ENCODE assay signal across 29 cellular contexts in the genomic region with DNA sequence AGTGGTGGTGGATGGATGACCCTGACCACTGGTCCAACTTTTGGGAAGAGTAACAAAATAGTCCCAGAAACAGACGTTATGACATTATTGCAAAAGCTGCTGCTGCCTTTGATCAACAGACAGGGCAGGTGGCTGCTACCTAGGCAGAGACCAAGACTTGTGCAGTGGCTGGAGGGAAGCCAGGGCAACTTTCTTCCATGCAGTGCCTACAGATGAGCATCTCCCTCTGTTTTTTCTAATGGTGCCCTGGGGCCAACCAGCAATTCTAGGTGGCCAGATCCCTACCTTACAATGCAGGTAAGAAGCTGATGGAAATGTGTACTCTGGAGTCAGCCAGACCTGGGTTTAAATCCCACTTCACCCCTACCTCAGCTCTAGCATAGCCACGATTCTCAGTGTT.
"Had no signal": no experiment of that assay in that cellular context is flagged by ENCODE, and none has a peak within 500 bp of the region (broad histone marks: within the 10 kb centered on the region; RNA-seq: fewer than 3 reads in every experiment).

No MANE protein-coding gene starts in this region.

- DNase-seq: Kasumi-1, MG63, NCI-H1048, NCI-H1092 treated with DMSO at 0.1 percent for 48 hours, NCI-H1105 treated with DMSO at 0.1 percent for 48 hours, NCI-H1417, NCI-H1436, NCI-H146, NCI-H1694, NCI-H187, NCI-H1930, NCI-H2029 treated with DMSO at 0.1 percent for 48 hours, NCI-H2081 treated with DMSO at 0.1 percent for 48 hours, NCI-H2107, NCI-H2171, NCI-H226, NCI-H446, NCI-H510A treated with DMSO at 0.1 percent for 48 hours, NCI-H524 treated with DMSO at 0.1 percent for 48 hours, NCI-H526 treated with DMSO at 0.1 percent for 48 hours, NCI-H774, PC-9, SHP77, SIG-M5, SJCRH30, T-cell had no signal

- H3K9me3 Mint-ChIP-seq: T-cell had no signal

- ATAC-seq: Panc1, Right ventricle myocardium inferior, SK-N-SH treated with all-trans-retinoic acid at 6 μM for 48 hours, T-cell had no signal

- H3K4me3 Mint-ChIP-seq: T-cell had no signal

- H3K36me3 Mint-ChIP-seq: T-cell had no signal

- H3K27ac Mint-ChIP-seq: T-cell had no signal
